9 cellular contexts compared by ENCODE assay signal in genomic region chr11:71449596-71449995, GRCh38. TPM values are rescaled to one million over a fixed set of nuclear protein-coding genes. Genes with fewer than 3 reads are reported as not detected.
DNase-seq lines count a peak whose midpoint lies in the region; ATAC-seq, FAIRE-seq and TF ChIP-seq lines count a peak whose summit lies in the region.
"Had no signal": no experiment of that assay in that cellular context is flagged by ENCODE, and none has a peak within 500 bp of the region (broad histone marks: within the 10 kb centered on the region; RNA-seq: fewer than 3 reads in every experiment).

No MANE protein-coding gene starts in this region.

- ATAC-seq in GM18867 (IDR thresholded peaks at IDR 0.05; ENCODE audit: unreplicated experiment) (no peak), GM19397 (IDR thresholded peaks at IDR 0.05; ENCODE audit: unreplicated experiment) (no peak), HG03571 (IDR thresholded peaks at IDR 0.05; ENCODE audit: unreplicated experiment) (no peak)

- H4K20me1 ChIP-seq in KMS-11 (ENCODE audit: insufficient read depth): no peaks in the 10 kb centered on the region

- peak overlapping the region; percentile 84; the same call in 1 of the 2 replicates for H2AFZ ChIP-seq in KMS-11 (ENCODE audit: low read depth)

- H3K79me2 ChIP-seq in KMS-11 (ENCODE audit: insufficient read depth, low read depth): peaks cover 19% of the 10 kb centered on the region; the same call in 1 of the 2 replicates

- peak overlapping the region; percentile 89 for H3K4me2 ChIP-seq in KMS-11

- H3K9ac ChIP-seq in KMS-11 (no peak overlapping the region), mucosa of stomach (ENCODE audit: low read length) (peak overlapping the region; percentile 80)

- H3K27me3 ChIP-seq in KMS-11 (ENCODE audit: insufficient read depth, low read depth) (no peaks in the 10 kb centered on the region), bronchial epithelial cell (ENCODE audit: control insufficient read depth, insufficient read depth, low read length) (no peaks in the 10 kb centered on the region), mucosa of stomach (ENCODE audit: control insufficient read depth, insufficient read depth, low read length) (no peaks in the 10 kb centered on the region)

- H3K9me3 ChIP-seq in mucosa of stomach (ENCODE audit: control insufficient read depth, low read length): no peaks in the 10 kb centered on the region

- FAIRE-seq in bronchial epithelial cell (lab: Jason Lieb, UNC): no peak
- FAIRE-seq: TTC549 had no signal

- no peak overlapping the region for H3K27ac ChIP-seq in KMS-11

- H3K36me3 ChIP-seq in KMS-11 (ENCODE audit: insufficient read depth) (no peaks in the 10 kb centered on the region; the same call in 1 of the 2 replicates), bronchial epithelial cell (ENCODE audit: control insufficient read depth, insufficient read depth, low read length) (peaks cover 7% of the 10 kb centered on the region), mucosa of stomach (ENCODE audit: control insufficient read depth, insufficient read depth, low read length) (no peaks in the 10 kb centered on the region)

- TF ChIP-seq CTCF in AG09309 (IDR thresholded peaks at IDR 0.05; ENCODE audit: control insufficient read depth, insufficient read depth, low read depth, low read length, missing control alignments) (no peak), KMS-11 (conservative IDR thresholded peaks at IDR 0.05; ENCODE audit: low read depth, low read length) (no peak), bronchial epithelial cell (IDR thresholded peaks at IDR 0.05; ENCODE audit: insufficient read depth, low read length, severe bottlenecking) (no peak)

- no peak for DNase-seq in AG09309 (ENCODE audit: low read depth)
- peak; percentile 31 for DNase-seq in bronchial epithelial cell (ENCODE audit: low read depth)
- DNase-seq in DMS79 treated with DMSO at 0.1 percent for 48 hours (lab: John Stamatoyannopoulos, UW): no peak

- H3K4me3 ChIP-seq in AG09309 (ENCODE audit: control insufficient read depth, low read depth, low read length) (peak overlapping the region; percentile 81), KMS-11 (IDR thresholded peaks at IDR 0.05; ENCODE audit: insufficient read depth, low read depth, low read length) (no peak overlapping the region), bronchial epithelial cell (ENCODE audit: low read depth, low read length) (no peak overlapping the region), mucosa of stomach (ENCODE audit: low read length) (no peak overlapping the region)

- H3K4me1 ChIP-seq in KMS-11 (ENCODE audit: low read depth, poor library complexity, severe bottlenecking): peaks cover 15% of the 10 kb centered on the region
- H3K4me1 ChIP-seq in mucosa of stomach (ENCODE audit: control insufficient read depth, insufficient read depth, low read length): peaks cover 28% of the 10 kb centered on the region

RNA-seq across cellular contexts. Expression of gene DHCR7, which starts 1.4 kb away (rescaled TPM):
- 29.4 and 60.3 TPM in 2 replicates for total RNA-seq in bronchial epithelial cell

RNA-seq across cellular contexts. Expression of gene NADSYN1, which starts 3.4 kb away (rescaled TPM):
- total RNA-seq in bronchial epithelial cell: 69.8 and 91.3 TPM in 2 replicates
